Comparison of ENCODE assay signal across 21 cellular contexts in the genomic region with DNA sequence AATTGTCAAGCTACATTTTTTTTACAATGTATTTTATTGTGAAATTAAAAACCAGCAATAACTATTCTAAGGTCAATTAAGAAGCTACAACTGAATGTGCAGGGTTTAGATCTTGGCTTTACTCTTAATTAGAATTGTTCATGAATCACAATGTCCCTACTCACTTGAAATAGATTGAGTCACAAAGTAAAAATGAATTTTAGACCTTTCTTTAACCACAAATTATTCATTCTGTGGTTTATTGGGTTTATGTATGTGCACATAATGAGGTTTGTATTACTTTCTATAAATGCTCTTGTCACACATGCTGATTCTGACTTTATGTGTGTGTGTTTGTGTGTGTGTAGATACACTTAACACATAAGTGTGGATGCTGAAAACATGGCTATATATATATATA.
"Had no signal": no experiment of that assay in that cellular context is flagged by ENCODE, and none has a peak within 500 bp of the region (broad histone marks: within the 10 kb centered on the region; RNA-seq: fewer than 3 reads in every experiment).

No MANE protein-coding gene starts in this region.

- H3K27ac ChIP-seq: cardiac muscle cell, esophagus muscularis mucosa, left ventricle myocardium inferior, thoracic aorta, upper lobe of left lung had no signal

- H3K4me1 ChIP-seq: esophagus muscularis mucosa, left ventricle myocardium inferior, upper lobe of left lung had no signal

- DNase-seq: activated CD4-positive, alpha-beta T cell treated with anti-CD3 and anti-CD28 coated beads for 48 hours; activated CD4-positive, CD25-positive, alpha-beta regulatory T cell; activated CD8-positive, alpha-beta T cell treated with anti-CD3 and anti-CD28 coated beads, Interleukin-2, amount 10 ng/mL, durations not matched to agents 7 days and 5 days; activated naive CD4-positive, alpha-beta T cell treated with Interleukin-2 at 50 U/mL for 16 hours; activated naive CD8-positive, alpha-beta T cell treated with anti-CD3 and anti-CD28 coated beads, Interleukin-2, amount 10 ng/mL, durations not matched to agents 7 days and 5 days; activated T-cell treated with anti-CD3 and anti-CD28 coated beads, Interleukin-2, amount 50 U/mL, for 24 hours; anterior cingulate cortex; effector CD8-positive, alpha-beta T cell; foreskin fibroblast; glutamatergic neuron; hippocampal formation; kidney; left ventricle myocardium inferior; nephron progenitor cell; nucleus accumbens; stimulated activated naive B cell treated with anti-CD40 and anti-IgM and Interleukin-4, amounts not matched to agents 10 μg/mL and 1 μg/mL and 100 μg/mL, for 72 hours; T-helper 9 cell; upper lobe of left lung had no signal

- H3K9me3 ChIP-seq: esophagus muscularis mucosa, left ventricle myocardium inferior, thoracic aorta, upper lobe of left lung had no signal

- H3K4me3 ChIP-seq: cardiac muscle cell, esophagus muscularis mucosa, left ventricle myocardium inferior, thoracic aorta, upper lobe of left lung had no signal

- H3K27me3 ChIP-seq: cardiac muscle cell, esophagus muscularis mucosa, upper lobe of left lung had no signal

- FAIRE-seq: kidney had no signal

- H3K36me3 ChIP-seq: cardiac muscle cell, esophagus muscularis mucosa, left ventricle myocardium inferior, thoracic aorta, upper lobe of left lung had no signal
